In the genomic region with DNA sequence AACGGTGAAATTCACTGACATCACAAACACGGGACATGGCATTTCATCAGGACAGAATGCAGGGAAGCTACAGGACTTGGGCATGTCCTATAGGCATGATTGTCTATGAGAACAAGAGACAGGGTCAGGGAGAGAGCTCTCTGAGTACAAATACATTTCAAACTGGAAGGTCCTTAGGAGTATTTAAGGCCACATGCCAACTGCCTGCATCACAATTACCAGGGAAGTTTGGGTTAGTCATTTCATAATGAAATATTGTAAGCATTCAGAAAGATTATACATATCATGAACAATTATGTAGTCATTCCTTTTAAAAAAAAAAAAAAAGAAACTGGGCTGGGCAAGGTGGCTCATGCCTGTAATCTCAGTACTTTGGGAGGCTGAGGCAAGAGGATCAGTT, we compare ENCODE assay signal across 13 cellular contexts.
A peak's percentile ranks its signal among the peaks of the same experiment; 100 is the strongest.
DNase-seq lines count a peak whose midpoint lies in the region; TF ChIP-seq lines count a peak whose summit lies in the region.
"Had no signal": no experiment of that assay in that cellular context is flagged by ENCODE, and none has a peak within 500 bp of the region (broad histone marks: within the 10 kb centered on the region; RNA-seq: fewer than 3 reads in every experiment).

No MANE protein-coding gene starts in this region.

- TF ChIP-seq CTCF in AG09309 (IDR thresholded peaks at IDR 0.05; ENCODE audit: control insufficient read depth, insufficient read depth, low read depth, low read length, missing control alignments) (no peak), astrocyte of the spinal cord (IDR thresholded peaks at IDR 0.05; ENCODE audit: low read depth, low read length) (no peak), MM.1S (IDR thresholded peaks at IDR 0.05; ENCODE audit: low read length) (no peak), GM10266 (IDR thresholded peaks at IDR 0.05; ENCODE audit: control insufficient read depth, insufficient read depth, low read depth, missing control alignments) (no peak)

- peaks cover 11 to 25% of the 10 kb centered on the region in 2 donors for H3K4me1 ChIP-seq in muscle layer of duodenum (ENCODE audit: control insufficient read depth in 1 of 2, insufficient read depth in 2 of 2, low read length in 2 of 2)
- peaks cover 17% of the 10 kb centered on the region for H3K4me1 ChIP-seq in MM.1S (ENCODE audit: low read length)

- H3F3A ChIP-seq in MM.1S (ENCODE audit: insufficient read depth, low read length) = peaks cover 10% of the 10 kb centered on the region

- no peaks in the 10 kb centered on the region for H3K27me3 ChIP-seq in muscle layer of duodenum (ENCODE audit: low read depth, low read length)
- H3K27me3 ChIP-seq in MM.1S (replicated peaks; ENCODE audit: insufficient read depth, low read length) = no peaks in the 10 kb centered on the region

- no peak overlapping the region for H3K4me2 ChIP-seq in MM.1S (ENCODE audit: low read depth, low read length)

- in situ Hi-C loops in astrocyte of the spinal cord (cut with HindIII; ENCODE audit: low sequenced_read_pairs) = no loop called here

- H3K27ac ChIP-seq in muscle layer of duodenum (ENCODE audit: low read length) (peak overlapping the region; percentile 50), MM.1S (ENCODE audit: low read length) (no peak overlapping the region)

- 0 out of 2 replicates have a peak, but pooled peaks cover 2% of the 10 kb centered on the region for H4K20me1 ChIP-seq in MM.1S (ENCODE audit: insufficient read depth, low read length)

- H3K36me3 ChIP-seq in muscle layer of duodenum (ENCODE audit: control insufficient read depth in 1 of 2, insufficient read depth in 2 of 2, low read length in 2 of 2) = peaks cover 10 to 13% of the 10 kb centered on the region in 2 donors
- peaks cover 5% of the 10 kb centered on the region for H3K36me3 ChIP-seq in MM.1S (replicated peaks; ENCODE audit: insufficient read depth, low read length)

- H3K79me2 ChIP-seq in MM.1S (ENCODE audit: low read length) = peaks cover 81% of the 10 kb centered on the region

- H3K9me3 ChIP-seq in muscle layer of duodenum (ENCODE audit: control insufficient read depth in 1 of 2, low read length in 2 of 2) (no peaks in the 10 kb centered on the region), MM.1S (replicated peaks; ENCODE audit: insufficient read depth, low read length) (no peaks in the 10 kb centered on the region)

- no peak overlapping the region for H3K9ac ChIP-seq in MM.1S (ENCODE audit: low read length)

- H2AFZ ChIP-seq in MM.1S (ENCODE audit: low read length) = no peak overlapping the region

- DNase-seq in AG09309 (ENCODE audit: low read depth) (peak; percentile 67), HS-5 (ENCODE audit: low read depth) (peak; percentile 79), astrocyte of the spinal cord (ENCODE audit: low read depth, low spot score) (peak; percentile 79), MM.1S (no peak), SHP77 (lab: John Stamatoyannopoulos, UW) (no peak), GM10266 (ENCODE audit: extremely low spot score) (no peak), pons (ENCODE audit: low spot score) (no peak)
- DNase-seq: activated CD4-positive, alpha-beta T cell treated with anti-CD3 and anti-CD28 coated beads, Interleukin-2, amount 50 U/mL, for 4 hours; activated naive CD4-positive, alpha-beta T cell treated with anti-CD3 and anti-CD28 coated beads, Interleukin-2, amount 10 ng/mL, durations not matched to agents 7 days and 5 days; NCI-H1105 treated with DMSO at 0.1 percent for 48 hours; NCI-H69; stimulated activated naive CD8-positive, alpha-beta T cell treated with anti-CD3 and anti-CD28 coated beads, Interleukin-15, amount 100 ng/mL, for 72 hours had no signal

- H3K4me3 ChIP-seq in AG09309 (ENCODE audit: control insufficient read depth, low read depth, low read length) = no peak overlapping the region
- H3K4me3 ChIP-seq in astrocyte of the spinal cord (ENCODE audit: low read depth, low read length) = no peak overlapping the region
- H3K4me3 ChIP-seq in muscle layer of duodenum (ENCODE audit: low read depth in 1 of 2, low read length in 2 of 2) = no peak overlapping the region
- no peak overlapping the region for H3K4me3 ChIP-seq in MM.1S (ENCODE audit: low read length)

- H3K9me2 ChIP-seq in MM.1S (replicated peaks; ENCODE audit: insufficient read depth, low read length) = no peaks in the 10 kb centered on the region

Comparison
In these comparisons a context has a peak if more than half of its experiments do, and no peak if none do; other contexts are left out.
1. DNase-seq: peak in AG09309 (single experiment), HS-5 (single experiment) and astrocyte of the spinal cord (single experiment); none in MM.1S (single experiment), SHP77 (0 of 2), GM10266 (single experiment) and pons (single experiment).